ENCODE assay signal across 8 cellular contexts in genomic region chr21:43727571-43728466, GRCh38. TPM values are rescaled to one million over a fixed set of nuclear protein-coding genes. Genes with fewer than 3 reads are reported as not detected.
DNase-seq lines count a peak whose midpoint lies in the region; ATAC-seq and TF ChIP-seq lines count a peak whose summit lies in the region.

No MANE protein-coding gene starts in this region.

- POLR2A ChIA-PET in WTC11 (lab: Charles Lee), result interaction anchor here (1.0 to 2.4 kb wide), 6 partner anchors 8 to 23 kb away, joined by 3 to 9 read pairs (median 4); partner anchors contain the start of gene PDXK

- no peaks in the 10 kb centered on the region for H3K9me3 Mint-ChIP-seq in WTC11

- CTCF ChIA-PET in WTC11 (lab: Charles Lee), result interaction anchor here (0.6 to 2.9 kb wide), 33 partner anchors 9 to 570 kb away, joined by 3 to 45 read pairs (median 5); partner anchors contain the start of genes PDXK and RRP1

- peaks cover 5% of the 10 kb centered on the region for H3K36me3 Mint-ChIP-seq in WTC11

- peak overlapping the region; percentile 78 for H3K27ac Mint-ChIP-seq in WTC11

- H3K4me1 ChIP-seq in heart left ventricle, result peaks cover 10 to 74% (median 51%) of the 10 kb centered on the region in 12 donors

- H3K4me3 ChIP-seq in heart left ventricle, result peak overlapping the region; percentile 50 to 78 (median 64)

- WGBS in heart left ventricle, 4 donors, result 37 to 44% (median 41%) methylated on average over 15 to 17 of the region's 17 CpGs

- no peaks in the 10 kb centered on the region for H3K27me3 Mint-ChIP-seq in WTC11 (ENCODE audit: low read depth)

- peaks cover 0 to 18% (median 3%) of the 10 kb centered on the region in 9 donors for H3K36me3 ChIP-seq in heart left ventricle

- intact Hi-C loops in heart left ventricle (cut with DNase I), result loop anchor here in 7 of 10 donors (2.0 to 10.0 kb wide), 8 partner anchors 47 to 177 kb away; partner anchors contain the start of genes CSTB (in 4 of the 7), HSF2BP (in 2 of the 7), RRP1B (in 2 of the 7) and RRP1 (in 1 of the 7)

- no peak for TF ChIP-seq POLR2A in heart left ventricle (IDR thresholded peaks at IDR 0.05)

- H3K27me3 ChIP-seq in heart left ventricle, result no peaks in the 10 kb centered on the region

- peaks cover 20% of the 10 kb centered on the region for H3K4me1 Mint-ChIP-seq in WTC11

- H3K27ac ChIP-seq in heart left ventricle, result peak overlapping the region; percentile 79 to 96 (median 92)

- ATAC-seq in WTC11 (peak; percentile 12), heart left ventricle (peak; percentile 7 to 34 (median 21)), HG03045 (IDR thresholded peaks at IDR 0.05; ENCODE audit: unreplicated experiment) (no peak)

- DNase-seq in Daoy (ENCODE audit: low read depth) (peak; percentile 52), HK-2 (ENCODE audit: unreplicated experiment) (peak; percentile 60), WTC11 (ENCODE audit: low spot score) (peak; percentile 35), heart left ventricle (peak in 3 of 5 donors; percentile 57 to 68 (median 66)), renal cortical epithelial cell (ENCODE audit: low read depth) (peak; percentile 57), NCI-H526 treated with DMSO at 0.1 percent for 48 hours (lab: John Stamatoyannopoulos, UW) (no peak)
- no peak for DNase-seq in activated CD4-positive, alpha-beta T cell treated with anti-CD3 and anti-CD28 coated beads, Interleukin-2, amount 50 U/mL, for 48 hours

- TF ChIP-seq CTCF in WTC11 (IDR thresholded peaks at IDR 0.05) (no peak), heart left ventricle (IDR thresholded peaks at IDR 0.05) (no peak)

- H3K9me3 ChIP-seq in heart left ventricle, result no peaks in the 10 kb centered on the region

- peak overlapping the region; percentile 80 for H3K4me3 Mint-ChIP-seq in WTC11

TF ChIP-seq in WTC11, 78 proteins besides CTCF, POLR2A, EP300 and RAD21:
- TF ChIP-seq KAT7 (CRISPR knock-in tag; IDR thresholded peaks at IDR 0.05; ENCODE audit: borderline replicate concordance) (peak; percentile 91; the same call in 1 of the 2 replicates), RELA (CRISPR knock-in tag; IDR thresholded peaks at IDR 0.05; ENCODE audit: borderline replicate concordance) (0 out of 2 replicates have a peak, but pooled peaks have one; percentile 27), TCF7 (CRISPR knock-in tag; IDR thresholded peaks at IDR 0.05; ENCODE audit: low read depth) (no peak), USF2 (CRISPR knock-in tag; IDR thresholded peaks at IDR 0.05) (peak; percentile 71)

RNA-seq across cellular contexts. Expression of gene PDXK, which starts 8.9 kb away (rescaled TPM):
- 60.2 and 104 TPM in 2 replicates for total RNA-seq in Daoy (2014; rRNA removed; shearing (Covaris generic))
- total RNA-seq in WTC11 (2021) (116 to 123 TPM (median 120 TPM) in 3 replicates), heart left ventricle (100 to 1,000 TPM in 1 of 9 donors, 10 to 100 TPM in 8; 46.5 to 105 (median 79.7) TPM), renal cortical epithelial cell (278 and 390 TPM in 2 replicates)
- 10 to 100 TPM; 48.0 to 94.5 TPM for polyA plus RNA-seq in heart left ventricle

RNA-seq across cellular contexts. Expression of gene CSTB, which starts 48.3 kb away (rescaled TPM):
- total RNA-seq in Daoy (2014; rRNA removed; shearing (Covaris generic)), result 14.3 and 15.2 TPM in 2 replicates
- total RNA-seq in WTC11 (2021) (35.2 to 38.6 TPM (median 36.1 TPM) in 3 replicates), heart left ventricle (10 to 100 TPM in 8 of 9 donors, 1 to 10 TPM in 1; 7.8 to 77.0 (median 35.9) TPM), renal cortical epithelial cell (4.2 and 4.9 TPM in 2 replicates)
- 10 to 100 TPM; 36.1 to 72.8 TPM for polyA plus RNA-seq in heart left ventricle

Comparison
In these comparisons a context has a peak if more than half of its experiments do, and no peak if none do; other contexts are left out.
1. DNase-seq: peak in Daoy (single experiment), HK-2 (single experiment), WTC11 (single experiment), heart left ventricle (3 of 5) and renal cortical epithelial cell (single experiment); none in NCI-H526 treated with DMSO at 0.1 percent for 48 hours (single experiment) and activated CD4-positive, alpha-beta T cell treated with anti-CD3 and anti-CD28 coated beads, Interleukin-2, amount 50 U/mL, for 48 hours (0 of 2).